Comparison of ENCODE assay signal across 30 cellular contexts in genomic region chr1:169526998-169527397, GRCh38. TPM values are rescaled to one million over a fixed set of nuclear protein-coding genes. Genes with fewer than 3 reads are reported as not detected.
"Had no signal": no experiment of that assay in that cellular context is flagged by ENCODE, and none has a peak within 500 bp of the region (broad histone marks: within the 10 kb centered on the region; RNA-seq: fewer than 3 reads in every experiment).

No MANE protein-coding gene starts in this region.

- H3K27me3 Mint-ChIP-seq: activated naive CD8-positive, alpha-beta T cell treated with anti-CD3 and anti-CD28 coated beads, Interleukin-2, amount 50 U/mL, for 24 hours; activated T-cell treated with anti-CD3 and anti-CD28 coated beads, Interleukin-2, amount 50 U/mL, for 24 hours; brain; T-helper 17 cell had no signal

- ATAC-seq: activated CD4-positive, CD25-positive, alpha-beta regulatory T cell treated with anti-CD3 and anti-CD28 coated beads, Interleukin-2, amount 50 U/mL, for 24 hours; activated CD8-positive, alpha-beta T cell treated with anti-CD3 and anti-CD28 coated beads, Interleukin-2, amount 10 ng/mL, durations not matched to agents 7 days and 5 days; activated naive CD4-positive, alpha-beta T cell treated with anti-CD3 and anti-CD28 coated beads, Interleukin-2, amount 50 U/mL, for 72 hours; activated naive CD8-positive, alpha-beta T cell treated with anti-CD3 and anti-CD28 coated beads, Interleukin-2, amount 50 U/mL, for 24 hours; PC-3; T-helper 17 cell had no signal

- H3K27ac ChIP-seq: ascending aorta had no signal

- FAIRE-seq: RCC 7860 had no signal

- H3K9me3 ChIP-seq: ascending aorta had no signal

- H3K4me3 ChIP-seq: ascending aorta had no signal

- H3K4me1 Mint-ChIP-seq: brain; central memory CD8-positive, alpha-beta T cell had no signal

- H3K27ac Mint-ChIP-seq: activated CD8-positive, alpha-beta T cell treated with anti-CD3 and anti-CD28 coated beads, Interleukin-2, amount 10 ng/mL, durations not matched to agents 7 days and 5 days; activated naive CD4-positive, alpha-beta T cell treated with anti-CD3 and anti-CD28 coated beads, Interleukin-2, amount 50 U/mL, for 72 hours; activated naive CD8-positive, alpha-beta T cell treated with anti-CD3 and anti-CD28 coated beads, Interleukin-2, amount 50 U/mL, for 24 hours; activated T-cell treated with anti-CD3 and anti-CD28 coated beads, Interleukin-2, amount 50 U/mL, for 24 hours; brain; T-helper 17 cell had no signal

- H3K9me3 Mint-ChIP-seq: activated naive CD4-positive, alpha-beta T cell treated with anti-CD3 and anti-CD28 coated beads, Interleukin-2, amount 50 U/mL, for 72 hours; activated naive CD8-positive, alpha-beta T cell treated with anti-CD3 and anti-CD28 coated beads, Interleukin-2, amount 50 U/mL, for 24 hours; activated T-cell treated with anti-CD3 and anti-CD28 coated beads, Interleukin-2, amount 50 U/mL, for 24 hours; brain; central memory CD8-positive, alpha-beta T cell had no signal

- H3K4me3 Mint-ChIP-seq: activated CD8-positive, alpha-beta T cell treated with anti-CD3 and anti-CD28 coated beads, Interleukin-2, amount 10 ng/mL, durations not matched to agents 7 days and 5 days; activated naive CD8-positive, alpha-beta T cell treated with anti-CD3 and anti-CD28 coated beads, Interleukin-2, amount 50 U/mL, for 24 hours; activated T-cell treated with anti-CD3 and anti-CD28 coated beads, Interleukin-2, amount 50 U/mL, for 24 hours; brain; central memory CD8-positive, alpha-beta T cell; T-helper 17 cell had no signal

- DNase-seq: activated CD4-positive, alpha-beta T cell treated with anti-CD3 and anti-CD28 coated beads for 48 hours; activated CD4-positive, alpha-beta T cell treated with anti-CD3 and anti-CD28 coated beads, Interleukin-2, amount 50 U/mL, for 4 hours; activated CD8-positive, alpha-beta T cell treated with anti-CD3 and anti-CD28 coated beads, Interleukin-2, amount 10 ng/mL, durations not matched to agents 7 days and 5 days; activated effector memory CD4-positive, alpha-beta T cell treated with anti-CD3 and anti-CD28 coated beads, Interleukin-2, amount 50 U/mL, for 16 hours; activated naive CD4-positive, alpha-beta T cell treated with Interleukin-2 at 50 U/mL for 16 hours; activated naive CD8-positive, alpha-beta T cell treated with anti-CD3 and anti-CD28 coated beads, Interleukin-2, amount 50 U/mL, for 24 hours; activated T-cell treated with anti-CD3 and anti-CD28 coated beads, Interleukin-2, amount 50 U/mL, for 24 hours; amniotic stem cell; KG1; NCI-H146; NCI-H187 treated with DMSO at 0.1 percent for 48 hours; NCI-H2081 treated with DMSO at 0.1 percent for 48 hours; NCI-H2171 treated with DMSO at 0.1 percent for 48 hours; NCI-H226; NCI-H526; NCI-H774; NK-92 treated with Interleukin-12 subunit alpha and Interleukin-12 subunit beta, amount 100 ng/mL, for 24 hours; SHP77 treated with DMSO at 0.1 percent for 48 hours; T-helper 17 cell had no signal

- H3K36me3 ChIP-seq: ascending aorta had no signal

- H3K36me3 Mint-ChIP-seq: brain had no signal

RNA-seq across cellular contexts. Expression of gene F5, which starts 59.3 kb away (rescaled TPM):
- total RNA-seq: ascending aorta, LHCN-M2, M059J, NCI-H460, PC-3, SK-MEL-5 had no signal
